13 cellular contexts compared by ENCODE assay signal in genomic region chr12:124420972-124421674, GRCh38.
A peak's percentile ranks its signal among the peaks of the same experiment; 100 is the strongest.
DNase-seq lines count a peak whose midpoint lies in the region; ATAC-seq and TF ChIP-seq lines count a peak whose summit lies in the region.
"Had no signal": no experiment of that assay in that cellular context is flagged by ENCODE, and none has a peak within 500 bp of the region (broad histone marks: within the 10 kb centered on the region; RNA-seq: fewer than 3 reads in every experiment).

No MANE protein-coding gene starts in this region.

- H3K4me3 ChIP-seq in cardiac muscle cell, result no peak overlapping the region

- no peak for ATAC-seq in Right ventricle myocardium inferior
- no peak for ATAC-seq in GM21447 (IDR thresholded peaks at IDR 0.05; ENCODE audit: unreplicated experiment)
- no peak for ATAC-seq in omental fat pad (ENCODE audit: low FRiP score)
- ATAC-seq: activated naive CD4-positive, alpha-beta T cell treated with anti-CD3 and anti-CD28 coated beads, Interleukin-2, amount 50 U/mL, for 72 hours had no signal

- peaks cover 39% of the 10 kb centered on the region for H3K4me1 ChIP-seq in cardiac muscle cell (ENCODE audit: low read depth)
- H3K4me1 ChIP-seq: parathyroid adenoma had no signal

- no peaks in the 10 kb centered on the region for H3K9me3 ChIP-seq in cardiac muscle cell (ENCODE audit: low read depth)

- no peaks in the 10 kb centered on the region for H3K27me3 ChIP-seq in cardiac muscle cell

- peak overlapping the region; percentile 98 for H3K27ac ChIP-seq in cardiac muscle cell

- intact Hi-C loops in Right ventricle myocardium inferior (cut with DNase I), result loop anchor here (5.0 kb wide), 2 partner anchors 34 to 54 kb away; no protein-coding TSS in a partner anchor
- intact Hi-C loops in cardiac septum (cut with DNase I), result loop anchor here (5.0 kb wide), 1 partner anchor 146 kb away; the partner anchor contains the start of gene NCOR2
- intact Hi-C loops in posterior cingulate gyrus (cut with DNase I), result no loop called here

- H3K36me3 ChIP-seq in cardiac muscle cell, result peaks cover 19% of the 10 kb centered on the region

- peak; percentile 84 for DNase-seq in Right ventricle myocardium inferior (ENCODE audit: missing footprints)
- DNase-seq in cardiac septum (ENCODE audit: low spot score), result no peak
- DNase-seq in cardiac muscle cell (ENCODE audit: low read depth in 1 of 2, low spot score in 1 of 2), result peak in 1 of 2 donors; percentile 85
- peak in 6 of 10 donors; percentile 66 to 95 (median 70) for DNase-seq in posterior cingulate gyrus
- DNase-seq in NCI-H146 treated with DMSO at 0.1 percent for 48 hours (lab: John Stamatoyannopoulos, UW; ENCODE audit: unreplicated experiment), result no peak
- DNase-seq in omental fat pad (ENCODE audit: low spot score), result no peak
- DNase-seq in KBM-7, result no peak
- DNase-seq: activated CD4-positive, alpha-beta memory T cell treated with anti-CD3 and anti-CD28 coated beads, Interleukin-2, amount 10 ng/mL, durations not matched to agents 7 days and 5 days; NCI-H1436 treated with DMSO at 0.1 percent for 48 hours; NCI-H774 had no signal

- no peak for TF ChIP-seq CTCF in cardiac muscle cell (IDR thresholded peaks at IDR 0.05; ENCODE audit: low read depth, low read length)
- no peak for TF ChIP-seq CTCF in omental fat pad (IDR thresholded peaks at IDR 0.05)

- in situ Hi-C loops in KBM-7 (cut with MboI; ENCODE audit: low pct_unique_long_range_greater_than_20kb, low sequenced_read_pairs), result no loop called here

Comparison
In these comparisons a context has a peak if more than half of its experiments do, and no peak if none do; other contexts are left out.
1. DNase-seq: peak in Right ventricle myocardium inferior (single experiment) and posterior cingulate gyrus (6 of 10); none in cardiac septum (single experiment), NCI-H146 treated with DMSO at 0.1 percent for 48 hours (single experiment), omental fat pad (single experiment) and KBM-7 (single experiment).